In genomic region chr3:14949126-14949525, GRCh38 we compare ENCODE assay signal across 8 cellular contexts. TPM values are rescaled to one million over a fixed set of nuclear protein-coding genes. Genes with fewer than 3 reads are reported as not detected.
DNase-seq lines count a peak whose midpoint lies in the region; ATAC-seq, FAIRE-seq and TF ChIP-seq lines count a peak whose summit lies in the region.

No MANE protein-coding gene starts in this region.

- H3K36me3 ChIP-seq in GM12878 (ENCODE audit: control insufficient read depth in 2 of 2, insufficient read depth in 2 of 2, low read length in 1 of 2) (peaks cover 0 to 6% of the 10 kb centered on the region in 2 experiments), right lobe of liver (peaks cover 0 to 10% (median 7%) of the 10 kb centered on the region in 4 donors)

- no peak for TF ChIP-seq CTCF in GM12878 (IDR thresholded peaks at IDR 0.05 in 2 of 3, conservative IDR thresholded peaks at IDR 0.05 in 1 of 3; ENCODE audit: control insufficient read depth in 2 of 3, extremely low read depth in 1 of 3, insufficient read depth in 1 of 3, low read depth in 3 of 3, low read length in 3 of 3)
- TF ChIP-seq CTCF in right lobe of liver (IDR thresholded peaks at IDR 0.05), result no peak
- TF ChIP-seq CTCF in type B pancreatic cell (conservative IDR thresholded peaks at IDR 0.05), result no peak

- ATAC-seq in GM12878 (no peak), right lobe of liver (no peak)

- peak overlapping the region; percentile 82 for H3K9ac ChIP-seq in GM12878 (ENCODE audit: control insufficient read depth, insufficient read depth, low read length)

- H3K36me3 Mint-ChIP-seq in activated naive CD4-positive, alpha-beta T cell treated with anti-CD3 and anti-CD28 coated beads for 36 hours (ENCODE audit: low read depth), result peaks cover 23% of the 10 kb centered on the region
- peaks cover 29% of the 10 kb centered on the region for H3K36me3 Mint-ChIP-seq in type B pancreatic cell

- H3K27me3 ChIP-seq in GM12878 (replicated peaks in 1 of 2; ENCODE audit: control insufficient read depth in 2 of 2, insufficient read depth in 2 of 2, low read length in 1 of 2) (no peaks in the 10 kb centered on the region), right lobe of liver (no peaks in the 10 kb centered on the region)

- POLR2A ChIA-PET in GM12878 (lab: Charles Lee), result interaction anchor here (0.6 to 1.5 kb wide), 3 partner anchors 9 to 298 kb away, joined by 3 read pairs; partner anchors contain the start of gene CCDC174

- RAD21 ChIA-PET in GM12878 (lab: Charles Lee; ENCODE audit: unreplicated experiment), result interaction anchor here (1.2 to 1.6 kb wide), 2 partner anchors 28 to 116 kb away, joined by 3 read pairs; partner anchors contain the start of gene MRPS25

- peaks cover 73% of the 10 kb centered on the region for H3K79me2 ChIP-seq in GM12878 (ENCODE audit: control insufficient read depth, insufficient read depth, low read length)

- TSS peak; percentile 67 for BruUV-seq in GM12878 (replicated peaks; lab: Mats Ljungman, UMichigan)

- TF ChIP-seq EP300 in GM12878 (IDR thresholded peaks at IDR 0.05; ENCODE audit: borderline replicate concordance in 1 of 2, control insufficient read depth in 1 of 2, low read depth in 2 of 2, low read length in 2 of 2), result no peak

- H2AFZ ChIP-seq in GM12878 (ENCODE audit: control insufficient read depth, low read depth, low read length), result no peak overlapping the region

- CTCF ChIA-PET in activated naive CD4-positive, alpha-beta T cell treated with anti-CD3 and anti-CD28 coated beads for 36 hours (lab: Charles Lee), result no interaction called here
- CTCF ChIA-PET in GM12878 (lab: Yijun Ruan, JAX), result interaction anchor here (0.9 kb wide), 1 partner anchor 150 kb away, joined by 3 read pairs; the partner anchor contains the start of gene RBSN

- H4K20me1 ChIP-seq in GM12878 (ENCODE audit: control insufficient read depth, insufficient read depth), result no peaks in the 10 kb centered on the region

- H3K27ac Mint-ChIP-seq in activated naive CD4-positive, alpha-beta T cell treated with anti-CD3 and anti-CD28 coated beads for 36 hours, result peak overlapping the region; percentile 46
- H3K27ac Mint-ChIP-seq in type B pancreatic cell, result peak overlapping the region; percentile 100

- no peaks in the 10 kb centered on the region for H3K27me3 Mint-ChIP-seq in activated naive CD4-positive, alpha-beta T cell treated with anti-CD3 and anti-CD28 coated beads for 36 hours (ENCODE audit: low read depth)
- no peaks in the 10 kb centered on the region for H3K27me3 Mint-ChIP-seq in type B pancreatic cell

- H3K4me1 ChIP-seq in GM12878 (ENCODE audit: control insufficient read depth, insufficient read depth, low read length) (peaks cover 3% of the 10 kb centered on the region), right lobe of liver (peaks cover 0 to 27% (median 12%) of the 10 kb centered on the region in 4 donors)

- peak overlapping the region; percentile 60 for H3K4me2 ChIP-seq in GM12878 (ENCODE audit: control insufficient read depth, insufficient read depth)

- peak overlapping the region; percentile 52 for H3K27ac ChIP-seq in GM12878 (ENCODE audit: control insufficient read depth, insufficient read depth)
- peak overlapping the region in 1 of 3 donors; percentile 39 for H3K27ac ChIP-seq in right lobe of liver

- SMC1A ChIA-PET in GM12878 (lab: Charles Lee; ENCODE audit: uncharacterized antibody, unreplicated experiment), result interaction anchor here (0.6 to 1.7 kb wide), 5 partner anchors 8 to 168 kb away, joined by 3 to 12 read pairs (median 4); no protein-coding TSS in a partner anchor

- H3K9me3 ChIP-seq in GM12878 (replicated peaks; ENCODE audit: control insufficient read depth, insufficient read depth, low read length) (no peaks in the 10 kb centered on the region), right lobe of liver (no peaks in the 10 kb centered on the region)

- DNase-seq in activated naive CD4-positive, alpha-beta T cell treated with anti-CD3 and anti-CD28 coated beads for 36 hours, result no peak
- no peak for DNase-seq in activated naive CD4-positive, alpha-beta T cell (lab: John Stamatoyannopoulos, UW)
- DNase-seq in GM12878 (ENCODE audit: low read depth, low spot score), result no peak
- no peak for DNase-seq in right lobe of liver
- no peak for DNase-seq in type B pancreatic cell (ENCODE audit: extremely low spot score, unreplicated experiment)
- DNase-seq in NOMO-1 (lab: John Stamatoyannopoulos, UW; ENCODE audit: unreplicated experiment in 2 of 2), result no peak
- DNase-seq in ureter (ENCODE audit: low spot score), result no peak
- no peak for DNase-seq in NCI-H2029 (lab: John Stamatoyannopoulos, UW)

- 32% methylated on average over 5 of the region's 5 CpGs for WGBS in GM12878 (ENCODE audit: insufficient coverage, insufficient replicate concordance, low lambda C conversion rate, missing lambda C conversion rate)
- 26% methylated on average over 4 of the region's 5 CpGs for WGBS in right lobe of liver (ENCODE audit: insufficient coverage, low coverage, low lambda C conversion rate, missing lambda C conversion rate)

- no peak for FAIRE-seq in GM12878 (lab: Jason Lieb, UNC)

- peak overlapping the region; percentile 78 for H3K4me3 ChIP-seq in GM12878
- peak overlapping the region; percentile 70 to 98 (median 94) for H3K4me3 ChIP-seq in right lobe of liver

- no peak for TF ChIP-seq POLR2A in GM12878 (IDR thresholded peaks at IDR 0.05; ENCODE audit: low read depth, low read length)
- TF ChIP-seq POLR2A in right lobe of liver (IDR thresholded peaks at IDR 0.05), result no peak

- no peaks in the 10 kb centered on the region for H3K9me3 Mint-ChIP-seq in activated naive CD4-positive, alpha-beta T cell treated with anti-CD3 and anti-CD28 coated beads for 36 hours
- H3K9me3 Mint-ChIP-seq in type B pancreatic cell, result no peaks in the 10 kb centered on the region

- intact Hi-C loops in activated naive CD4-positive, alpha-beta T cell treated with anti-CD3 and anti-CD28 coated beads for 36 hours (cut with micrococcal nuclease), result loop anchor here (2.0 to 5.0 kb wide), 3 partner anchors 413 to 516 kb away; partner anchors contain the start of genes EAF1 and METTL6
- intact Hi-C loops in GM12878 (cut with micrococcal nuclease; ENCODE audit: unreplicated experiment) (loop anchor here (2.0 to 5.0 kb wide), 3 partner anchors 40 to 118 kb away; partner anchors contain the start of gene MRPS25), right lobe of liver (cut with DNase I) (no loop called here)

- TF ChIP-seq RAD21 in GM12878 (IDR thresholded peaks at IDR 0.05; ENCODE audit: insufficient read depth, low read depth, low read length), result no peak

- peaks cover 39% of the 10 kb centered on the region for H3K4me1 Mint-ChIP-seq in activated naive CD4-positive, alpha-beta T cell treated with anti-CD3 and anti-CD28 coated beads for 36 hours (ENCODE audit: low read depth)
- peaks cover 34% of the 10 kb centered on the region for H3K4me1 Mint-ChIP-seq in type B pancreatic cell (ENCODE audit: unreplicated experiment)

- peak overlapping the region; percentile 99 for H3K4me3 Mint-ChIP-seq in activated naive CD4-positive, alpha-beta T cell treated with anti-CD3 and anti-CD28 coated beads for 36 hours
- peak overlapping the region; percentile 99 for H3K4me3 Mint-ChIP-seq in type B pancreatic cell

- in situ Hi-C loops in GM12878 (cut with MboI), result no loop called here

TF ChIP-seq in GM12878, 131 proteins besides CTCF, POLR2A, EP300 and RAD21 (continues in another document):
- no peak for TF ChIP-seq HDAC2 (IDR thresholded peaks at IDR 0.05)
- TF ChIP-seq CREB1 (IDR thresholded peaks at IDR 0.05; ENCODE audit: low read depth), result no peak
- no peak for TF ChIP-seq CEBPZ (IDR thresholded peaks at IDR 0.05; ENCODE audit: low read depth, low read length)

RNA-seq across cellular contexts. Expression of gene NR2C2, which starts 1.7 kb away (rescaled TPM):
- 10 to 100 TPM; 60.6 to 61.3 TPM for total RNA-seq in activated naive CD4-positive, alpha-beta T cell treated with anti-CD3 and anti-CD28 coated beads for 36 hours
- 159 and 163 TPM in 2 replicates for total RNA-seq in GM12878 (2013; cell fraction: nucleolus; rRNA removed)
- 22.8 and 23.2 TPM in 2 replicates for total RNA-seq in GM12878 (2014; rRNA removed)
- total RNA-seq in GM12878 (2014; rRNA removed; fragmentation: Illumina TruSeq; extraction: Trizol), result 16.9 and 18.0 TPM in 2 replicates
- 28.2 and 30.3 TPM in 2 replicates for total RNA-seq in GM12878 (2021)
- polyA plus RNA-seq in GM12878 (2011; ENCODE audit: low read depth), result 8.9 TPM
- 18.6 and 20.3 TPM in 2 replicates for polyA plus RNA-seq in GM12878 (2011; rRNA removed)
- 12.8 and 14.0 TPM in 2 replicates for polyA plus RNA-seq in GM12878 (2011; cell fraction: cytosol; rRNA removed)
- 85.1 and 85.9 TPM in 2 replicates for polyA plus RNA-seq in GM12878 (2011; cell fraction: nucleus; rRNA removed)
- polyA plus RNA-seq in GM12878 (2012), result 12.6 and 14.3 TPM in 2 replicates
- polyA plus RNA-seq in GM12878 (2014; fragmentation: Illumina TruSeq; extraction: Trizol), result 19.7 and 22.1 TPM in 2 replicates
- 1 to 10 TPM; 2.7 to 4.5 TPM for polyA plus RNA-seq in GM12878 (2014; fragmentation: Nextera tagmentation; extraction: Ambion mirVana)
- 16.8 and 21.2 TPM in 2 replicates for polyA plus RNA-seq in GM12878 (2014; rRNA removed)
- 10 to 100 TPM in 1 of 2 experiments, 1 to 10 TPM in 1; 7.3 to 16.1 TPM for polyA plus RNA-seq in GM12878 (2016; fragmentation: Nextera tagmentation; extraction: Ambion mirVana)
- polyA minus RNA-seq in GM12878 (2011; rRNA and poly(A)+ RNA removed), result 34.5 and 35.7 TPM in 2 replicates
- polyA minus RNA-seq in GM12878 (2011; cell fraction: cytosol; rRNA and poly(A)+ RNA removed), result 10.7 and 18.3 TPM in 2 replicates
- 37.5 and 70.9 TPM in 2 replicates for polyA minus RNA-seq in GM12878 (2011; cell fraction: nucleus; rRNA and poly(A)+ RNA removed)
- 10 to 100 TPM; 10.8 to 18.6 (median 12.2) TPM for total RNA-seq in right lobe of liver
- 43.6 and 47.7 TPM in 2 replicates for total RNA-seq in type B pancreatic cell (ENCODE audit: low replicate concordance)
- 59.8 TPM for total RNA-seq in ureter

Comparison
In these comparisons a context has a peak if more than half of its experiments do, and no peak if none do; other contexts are left out.
1. intact Hi-C loops: an anchor here in activated naive CD4-positive, alpha-beta T cell treated with anti-CD3 and anti-CD28 coated beads for 36 hours (2.0 to 5.0 kb wide) and GM12878 (2.0 to 5.0 kb wide); none called in right lobe of liver.